1 cellular context compared by ENCODE assay signal in the genomic region with DNA sequence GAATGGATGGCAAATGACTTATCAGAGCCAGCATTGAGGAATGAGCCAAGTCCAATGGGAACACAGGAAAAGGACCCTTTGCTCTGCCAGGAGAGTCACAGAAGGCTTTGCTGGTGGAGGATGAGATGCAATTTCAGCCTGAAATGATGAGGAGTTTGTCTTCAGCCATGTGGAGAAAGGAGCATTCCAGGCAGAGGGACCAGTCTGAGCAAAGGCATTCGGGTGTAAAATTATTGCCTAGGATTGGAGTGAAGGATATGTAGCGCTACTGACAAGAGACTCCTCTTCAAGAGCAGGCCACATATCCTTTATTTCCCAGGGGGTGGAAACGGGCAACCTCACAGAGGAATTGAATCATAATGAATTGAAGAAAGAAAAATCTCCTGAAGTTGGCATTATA.
TF ChIP-seq lines count a peak whose summit lies in the region.

No MANE protein-coding gene starts in this region.

TF ChIP-seq in HepG2, 621 proteins besides CTCF, POLR2A, EP300 and RAD21 (continued from another document):
- TF ChIP-seq, protein P1, sequence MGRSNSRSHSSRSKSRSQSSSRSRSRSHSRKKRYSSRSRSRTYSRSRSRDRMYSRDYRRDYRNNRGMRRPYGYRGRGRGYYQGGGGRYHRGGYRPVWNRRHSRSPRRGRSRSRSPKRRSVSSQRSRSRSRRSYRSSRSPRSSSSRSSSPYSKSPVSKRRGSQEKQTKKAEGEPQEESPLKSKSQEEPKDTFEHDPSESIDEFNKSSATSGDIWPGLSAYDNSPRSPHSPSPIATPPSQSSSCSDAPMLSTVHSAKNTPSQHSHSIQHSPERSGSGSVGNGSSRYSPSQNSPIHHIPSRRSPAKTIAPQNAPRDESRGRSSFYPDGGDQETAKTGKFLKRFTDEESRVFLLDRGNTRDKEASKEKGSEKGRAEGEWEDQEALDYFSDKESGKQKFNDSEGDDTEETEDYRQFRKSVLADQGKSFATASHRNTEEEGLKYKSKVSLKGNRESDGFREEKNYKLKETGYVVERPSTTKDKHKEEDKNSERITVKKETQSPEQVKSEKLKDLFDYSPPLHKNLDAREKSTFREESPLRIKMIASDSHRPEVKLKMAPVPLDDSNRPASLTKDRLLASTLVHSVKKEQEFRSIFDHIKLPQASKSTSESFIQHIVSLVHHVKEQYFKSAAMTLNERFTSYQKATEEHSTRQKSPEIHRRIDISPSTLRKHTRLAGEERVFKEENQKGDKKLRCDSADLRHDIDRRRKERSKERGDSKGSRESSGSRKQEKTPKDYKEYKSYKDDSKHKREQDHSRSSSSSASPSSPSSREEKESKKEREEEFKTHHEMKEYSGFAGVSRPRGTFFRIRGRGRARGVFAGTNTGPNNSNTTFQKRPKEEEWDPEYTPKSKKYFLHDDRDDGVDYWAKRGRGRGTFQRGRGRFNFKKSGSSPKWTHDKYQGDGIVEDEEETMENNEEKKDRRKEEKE (IDR thresholded peaks at IDR 0.05), result no peak
- TF ChIP-seq SATB2 (CRISPR knock-in tag; IDR thresholded peaks at IDR 0.05) (no peak), DNMT1 (CRISPR knock-in tag; IDR thresholded peaks at IDR 0.05) (no peak), ZNF746 (CRISPR knock-in tag; IDR thresholded peaks at IDR 0.05) (no peak), MED1 (CRISPR knock-in tag; IDR thresholded peaks at IDR 0.05) (no peak), ZBTB8A (CRISPR knock-in tag; IDR thresholded peaks at IDR 0.05; ENCODE audit: borderline replicate concordance, low read depth) (no peak), FOSL2 (CRISPR knock-in tag; IDR thresholded peaks at IDR 0.05) (no peak), DNMT3B (CRISPR knock-in tag; conservative IDR thresholded peaks at IDR 0.05) (no peak), MATR3 (CRISPR knock-in tag; IDR thresholded peaks at IDR 0.05) (no peak), ATF7 (IDR thresholded peaks at IDR 0.05) (no peak), ATF7 (CRISPR knock-in tag; IDR thresholded peaks at IDR 0.05) (no peak), PHF5A (CRISPR knock-in tag; IDR thresholded peaks at IDR 0.05; ENCODE audit: low read depth, unreplicated experiment) (no peak), RELA (CRISPR knock-in tag; IDR thresholded peaks at IDR 0.05) (no peak), ESRRA (CRISPR knock-in tag; IDR thresholded peaks at IDR 0.05; ENCODE audit: low read depth) (no peak), HNF4G (IDR thresholded peaks at IDR 0.05; ENCODE audit: borderline replicate concordance, low read depth, low read length) (no peak), HNF4G (CRISPR knock-in tag; IDR thresholded peaks at IDR 0.05; ENCODE audit: borderline replicate concordance, low read depth) (no peak), REL (CRISPR knock-in tag; conservative IDR thresholded peaks at IDR 0.05) (no peak), PRPF4 (IDR thresholded peaks at IDR 0.05; ENCODE audit: low read depth, low read length, poor library complexity, severe bottlenecking) (no peak)
- TF ChIP-seq, protein P2, sequence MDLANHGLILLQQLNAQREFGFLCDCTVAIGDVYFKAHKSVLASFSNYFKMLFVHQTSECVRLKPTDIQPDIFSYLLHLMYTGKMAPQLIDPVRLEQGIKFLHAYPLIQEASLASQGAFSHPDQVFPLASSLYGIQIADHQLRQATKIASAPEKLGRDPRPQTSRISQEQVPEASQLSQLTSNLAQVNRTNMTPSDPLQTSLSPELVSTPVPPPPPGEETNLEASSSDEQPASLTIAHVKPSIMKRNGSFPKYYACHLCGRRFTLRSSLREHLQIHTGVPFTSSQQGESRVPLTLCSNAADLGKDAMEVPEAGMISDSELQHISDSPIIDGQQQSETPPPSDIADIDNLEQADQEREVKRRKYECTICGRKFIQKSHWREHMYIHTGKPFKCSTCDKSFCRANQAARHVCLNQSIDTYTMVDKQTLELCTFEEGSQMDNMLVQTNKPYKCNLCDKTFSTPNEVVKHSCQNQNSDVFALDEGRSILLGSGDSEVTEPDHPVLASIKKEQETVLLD (CRISPR knock-in tag; IDR thresholded peaks at IDR 0.05; ENCODE audit: low read depth), result no peak
- TF ChIP-seq, protein P3, sequence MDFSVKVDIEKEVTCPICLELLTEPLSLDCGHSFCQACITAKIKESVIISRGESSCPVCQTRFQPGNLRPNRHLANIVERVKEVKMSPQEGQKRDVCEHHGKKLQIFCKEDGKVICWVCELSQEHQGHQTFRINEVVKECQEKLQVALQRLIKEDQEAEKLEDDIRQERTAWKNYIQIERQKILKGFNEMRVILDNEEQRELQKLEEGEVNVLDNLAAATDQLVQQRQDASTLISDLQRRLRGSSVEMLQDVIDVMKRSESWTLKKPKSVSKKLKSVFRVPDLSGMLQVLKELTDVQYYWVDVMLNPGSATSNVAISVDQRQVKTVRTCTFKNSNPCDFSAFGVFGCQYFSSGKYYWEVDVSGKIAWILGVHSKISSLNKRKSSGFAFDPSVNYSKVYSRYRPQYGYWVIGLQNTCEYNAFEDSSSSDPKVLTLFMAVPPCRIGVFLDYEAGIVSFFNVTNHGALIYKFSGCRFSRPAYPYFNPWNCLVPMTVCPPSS (IDR thresholded peaks at IDR 0.05), result no peak
